ENCODE assay signal across 1 cellular context in genomic region chr7:98878365-98879197, GRCh38.
A peak's percentile ranks its signal among the peaks of the same experiment; 100 is the strongest.
TF ChIP-seq lines count a peak whose summit lies in the region.

TRRAP (plus strand) TSS chr7:98878532; CDS start chr7:98881151, 2,619 bp downstream.

TF ChIP-seq in HepG2, 621 proteins besides CTCF, POLR2A, EP300 and RAD21 (continued from another document and continues in another):
- TF ChIP-seq ZNF142 (CRISPR knock-in tag; IDR thresholded peaks at IDR 0.05) (peak; percentile 76; the same call in 1 of the 2 replicates), SMARCE1 (IDR thresholded peaks at IDR 0.05; ENCODE audit: borderline replicate concordance) (no peak), ZNF124 (CRISPR knock-in tag; IDR thresholded peaks at IDR 0.05) (no peak), JDP2 (CRISPR knock-in tag; IDR thresholded peaks at IDR 0.05; ENCODE audit: borderline replicate concordance) (no peak), PBX2 (CRISPR knock-in tag; IDR thresholded peaks at IDR 0.05) (no peak), ZNF747 (CRISPR knock-in tag; IDR thresholded peaks at IDR 0.05; ENCODE audit: borderline replicate concordance) (peak; percentile 45; the same call in 1 of the 2 replicates), HNRNPK (IDR thresholded peaks at IDR 0.05; ENCODE audit: low read depth, low read length, poor library complexity, severe bottlenecking) (no peak), ZNF607 (CRISPR knock-in tag; IDR thresholded peaks at IDR 0.05; ENCODE audit: borderline replicate concordance) (peak; percentile 44; the same call in 1 of the 2 replicates), ZNF746 (CRISPR knock-in tag; IDR thresholded peaks at IDR 0.05) (peak; percentile 36; the same call in 1 of the 2 replicates), ZNF761 (CRISPR knock-in tag; conservative IDR thresholded peaks at IDR 0.05) (0 out of 2 replicates have a peak, but pooled peaks have one; percentile 31), ZNF614 (CRISPR knock-in tag; IDR thresholded peaks at IDR 0.05; ENCODE audit: borderline replicate concordance) (no peak), ZNF639 (CRISPR knock-in tag; conservative IDR thresholded peaks at IDR 0.05) (no peak), MIER2 (CRISPR knock-in tag; IDR thresholded peaks at IDR 0.05) (no peak), MED1 (CRISPR knock-in tag; IDR thresholded peaks at IDR 0.05) (peak; percentile 52), ZBTB43 (CRISPR knock-in tag; conservative IDR thresholded peaks at IDR 0.05) (0 out of 2 replicates have a peak, but pooled peaks have one; percentile 33), ZNF772 (CRISPR knock-in tag; IDR thresholded peaks at IDR 0.05) (no peak), HNRNPH1 (optimal IDR thresholded peaks at IDR 0.05; ENCODE audit: low read depth, low read length) (no peak), ZNF749 (CRISPR knock-in tag; IDR thresholded peaks at IDR 0.05; ENCODE audit: borderline replicate concordance) (0 out of 2 replicates have a peak, but pooled peaks have one; percentile 48), ZSCAN20 (CRISPR knock-in tag; IDR thresholded peaks at IDR 0.05; ENCODE audit: borderline replicate concordance) (0 out of 2 replicates have a peak, but pooled peaks have one; percentile 24), RBM39 (IDR thresholded peaks at IDR 0.05; ENCODE audit: low read depth, low read length, poor library complexity, severe bottlenecking) (no peak), ZBTB38 (CRISPR knock-in tag; IDR thresholded peaks at IDR 0.05) (0 out of 2 replicates have a peak, but pooled peaks have one; percentile 25), NPAS2 (CRISPR knock-in tag; IDR thresholded peaks at IDR 0.05; ENCODE audit: borderline replicate concordance) (no peak), HOXA3 (CRISPR knock-in tag; IDR thresholded peaks at IDR 0.05) (peak; percentile 63; the same call in 1 of the 2 replicates), RXRA (CRISPR knock-in tag; IDR thresholded peaks at IDR 0.05) (0 out of 2 replicates have a peak, but pooled peaks have one; percentile 21), ZSCAN31 (CRISPR knock-in tag; IDR thresholded peaks at IDR 0.05; ENCODE audit: low read depth) (peak; percentile 67; the same call in 1 of the 2 replicates), ARID2 (CRISPR knock-in tag; IDR thresholded peaks at IDR 0.05; ENCODE audit: borderline replicate concordance) (no peak), PCBP2 (optimal IDR thresholded peaks at IDR 0.05; ENCODE audit: low read depth, low read length, poor library complexity, severe bottlenecking) (no peak), NFKB2 (CRISPR knock-in tag; IDR thresholded peaks at IDR 0.05; ENCODE audit: borderline replicate concordance) (peak; percentile 86; the same call in 1 of the 2 replicates), IRF2 (CRISPR knock-in tag; IDR thresholded peaks at IDR 0.05) (no peak), BRCA1 (CRISPR knock-in tag; IDR thresholded peaks at IDR 0.05) (0 out of 2 replicates have a peak, but pooled peaks have one; percentile 34), TMF1 (CRISPR knock-in tag; IDR thresholded peaks at IDR 0.05; ENCODE audit: low read depth) (peak; percentile 73; the same call in 1 of the 2 replicates), ATF3 (CRISPR knock-in tag; IDR thresholded peaks at IDR 0.05) (peak; percentile 15; the same call in 1 of the 2 replicates), ERF (CRISPR knock-in tag; IDR thresholded peaks at IDR 0.05) (peak; percentile 36; the same call in 1 of the 2 replicates), POGK (CRISPR knock-in tag; conservative IDR thresholded peaks at IDR 0.05) (peak; percentile 79; the same call in 1 of the 2 replicates), NKX3-1 (CRISPR knock-in tag; IDR thresholded peaks at IDR 0.05) (peak; percentile 71; the same call in 1 of the 2 replicates), ZNF558 (CRISPR knock-in tag; IDR thresholded peaks at IDR 0.05; ENCODE audit: borderline replicate concordance) (peak; percentile 51; the same call in 1 of the 2 replicates), AKAP8 (CRISPR knock-in tag; IDR thresholded peaks at IDR 0.05) (peak; percentile 61; the same call in 1 of the 2 replicates), ZNF232 (CRISPR knock-in tag; IDR thresholded peaks at IDR 0.05; ENCODE audit: borderline replicate concordance) (peak; percentile 85; the same call in 1 of the 2 replicates), ZNF44 (CRISPR knock-in tag; IDR thresholded peaks at IDR 0.05) (peak; percentile 84), TAF1 (CRISPR knock-in tag; IDR thresholded peaks at IDR 0.05) (peak; percentile 52), ZNF34 (CRISPR knock-in tag; IDR thresholded peaks at IDR 0.05; ENCODE audit: borderline replicate concordance) (peak; percentile 60; the same call in 1 of the 2 replicates), CBFB (CRISPR knock-in tag; IDR thresholded peaks at IDR 0.05) (0 out of 2 replicates have a peak, but pooled peaks have one; percentile 56), MED13 (CRISPR knock-in tag; IDR thresholded peaks at IDR 0.05) (peak; percentile 51; the same call in 1 of the 2 replicates)
- TF ChIP-seq, protein P1, sequence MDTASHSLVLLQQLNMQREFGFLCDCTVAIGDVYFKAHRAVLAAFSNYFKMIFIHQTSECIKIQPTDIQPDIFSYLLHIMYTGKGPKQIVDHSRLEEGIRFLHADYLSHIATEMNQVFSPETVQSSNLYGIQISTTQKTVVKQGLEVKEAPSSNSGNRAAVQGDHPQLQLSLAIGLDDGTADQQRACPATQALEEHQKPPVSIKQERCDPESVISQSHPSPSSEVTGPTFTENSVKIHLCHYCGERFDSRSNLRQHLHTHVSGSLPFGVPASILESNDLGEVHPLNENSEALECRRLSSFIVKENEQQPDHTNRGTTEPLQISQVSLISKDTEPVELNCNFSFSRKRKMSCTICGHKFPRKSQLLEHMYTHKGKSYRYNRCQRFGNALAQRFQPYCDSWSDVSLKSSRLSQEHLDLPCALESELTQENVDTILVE (CRISPR knock-in tag; IDR thresholded peaks at IDR 0.05), result 0 out of 2 replicates have a peak, but pooled peaks have one; percentile 39
- TF ChIP-seq, protein P2, sequence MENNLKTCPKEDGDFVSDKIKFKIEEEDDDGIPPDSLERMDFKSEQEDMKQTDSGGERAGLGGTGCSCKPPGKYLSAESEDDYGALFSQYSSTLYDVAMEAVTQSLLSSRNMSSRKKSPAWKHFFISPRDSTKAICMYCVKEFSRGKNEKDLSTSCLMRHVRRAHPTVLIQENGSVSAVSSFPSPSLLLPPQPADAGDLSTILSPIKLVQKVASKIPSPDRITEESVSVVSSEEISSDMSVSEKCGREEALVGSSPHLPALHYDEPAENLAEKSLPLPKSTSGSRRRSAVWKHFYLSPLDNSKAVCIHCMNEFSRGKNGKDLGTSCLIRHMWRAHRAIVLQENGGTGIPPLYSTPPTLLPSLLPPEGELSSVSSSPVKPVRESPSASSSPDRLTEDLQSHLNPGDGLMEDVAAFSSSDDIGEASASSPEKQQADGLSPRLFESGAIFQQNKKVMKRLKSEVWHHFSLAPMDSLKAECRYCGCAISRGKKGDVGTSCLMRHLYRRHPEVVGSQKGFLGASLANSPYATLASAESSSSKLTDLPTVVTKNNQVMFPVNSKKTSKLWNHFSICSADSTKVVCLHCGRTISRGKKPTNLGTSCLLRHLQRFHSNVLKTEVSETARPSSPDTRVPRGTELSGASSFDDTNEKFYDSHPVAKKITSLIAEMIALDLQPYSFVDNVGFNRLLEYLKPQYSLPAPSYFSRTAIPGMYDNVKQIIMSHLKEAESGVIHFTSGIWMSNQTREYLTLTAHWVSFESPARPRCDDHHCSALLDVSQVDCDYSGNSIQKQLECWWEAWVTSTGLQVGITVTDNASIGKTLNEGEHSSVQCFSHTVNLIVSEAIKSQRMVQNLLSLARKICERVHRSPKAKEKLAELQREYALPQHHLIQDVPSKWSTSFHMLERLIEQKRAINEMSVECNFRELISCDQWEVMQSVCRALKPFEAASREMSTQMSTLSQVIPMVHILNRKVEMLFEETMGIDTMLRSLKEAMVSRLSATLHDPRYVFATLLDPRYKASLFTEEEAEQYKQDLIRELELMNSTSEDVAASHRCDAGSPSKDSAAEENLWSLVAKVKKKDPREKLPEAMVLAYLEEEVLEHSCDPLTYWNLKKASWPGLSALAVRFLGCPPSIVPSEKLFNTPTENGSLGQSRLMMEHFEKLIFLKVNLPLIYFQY (CRISPR knock-in tag; IDR thresholded peaks at IDR 0.05; ENCODE audit: borderline replicate concordance), result 0 out of 2 replicates have a peak, but pooled peaks have one; percentile 14
- TF ChIP-seq, protein P3, sequence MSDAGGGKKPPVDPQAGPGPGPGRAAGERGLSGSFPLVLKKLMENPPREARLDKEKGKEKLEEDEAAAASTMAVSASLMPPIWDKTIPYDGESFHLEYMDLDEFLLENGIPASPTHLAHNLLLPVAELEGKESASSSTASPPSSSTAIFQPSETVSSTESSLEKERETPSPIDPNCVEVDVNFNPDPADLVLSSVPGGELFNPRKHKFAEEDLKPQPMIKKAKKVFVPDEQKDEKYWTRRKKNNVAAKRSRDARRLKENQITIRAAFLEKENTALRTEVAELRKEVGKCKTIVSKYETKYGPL (CRISPR knock-in tag; IDR thresholded peaks at IDR 0.05), result 0 out of 2 replicates have a peak, but pooled peaks have one; percentile 42
